Comparison of ENCODE assay signal across 8 cellular contexts in the genomic region with DNA sequence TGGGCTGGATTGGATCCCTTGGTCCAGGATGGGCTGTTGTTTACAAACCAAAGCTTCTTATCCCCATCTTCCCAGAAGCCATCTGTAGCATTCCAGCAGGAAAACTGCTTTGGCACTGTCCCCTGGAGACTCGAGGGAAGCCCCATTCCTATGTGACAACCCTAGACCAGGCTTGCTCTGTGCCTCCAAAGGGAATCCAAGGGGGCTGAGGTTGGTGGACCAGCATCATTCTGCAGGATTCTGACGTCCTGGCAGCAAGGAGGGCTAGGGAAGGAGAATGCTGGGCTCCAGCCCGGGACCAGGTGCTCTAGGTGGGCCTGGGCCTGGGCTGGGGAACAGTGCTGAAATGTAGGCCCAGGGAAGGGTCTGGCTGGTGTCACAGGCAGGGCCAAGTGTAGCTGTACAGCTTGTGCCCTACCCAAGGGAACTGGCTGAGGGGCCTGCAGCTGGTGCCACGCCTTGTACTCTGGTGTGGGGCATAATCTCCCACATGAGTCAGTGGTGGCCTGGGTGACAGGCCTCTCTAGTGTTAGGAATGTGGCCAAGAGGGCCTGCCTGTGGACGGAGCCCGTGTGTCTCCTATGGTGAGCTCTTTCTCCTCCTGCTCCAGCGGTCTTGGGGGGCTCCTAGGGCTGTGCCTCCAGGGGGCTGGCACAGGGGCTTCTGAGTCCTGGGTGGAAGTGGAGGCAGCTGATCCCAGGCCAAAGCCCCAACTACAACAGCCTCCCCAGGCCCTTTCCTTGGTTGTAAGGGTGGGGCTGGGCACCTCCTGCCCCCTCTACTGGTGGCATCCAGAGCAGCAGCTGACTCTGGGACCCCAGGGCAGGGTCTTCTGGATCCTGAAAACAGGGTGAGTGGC. TPM values are rescaled to one million over a fixed set of nuclear protein-coding genes. Genes with fewer than 3 reads are reported as not detected.
DNase-seq lines count a peak whose midpoint lies in the region; ATAC-seq and TF ChIP-seq lines count a peak whose summit lies in the region.

No MANE protein-coding gene starts in this region.

- TF ChIP-seq CTCF in tibial nerve (IDR thresholded peaks at IDR 0.05) = peak in 3 of 5 experiments; percentile 13 to 54 (median 46)

- H3K27ac ChIP-seq in tibial nerve = peak overlapping the region in 3 of 4 donors; percentile 76 to 92 (median 88)

- TF ChIP-seq POLR2A in tibial nerve (IDR thresholded peaks at IDR 0.05) = no peak

- no peak overlapping the region for H3K4me3 ChIP-seq in tibial nerve

- TF ChIP-seq EP300 in tibial nerve (IDR thresholded peaks at IDR 0.05) = peak in 1 of 2 donors; percentile 68

- WGBS in tibial nerve, 2 donors = 50 to 65% methylated on average over 3 of the region's 7 CpGs

- no peaks in the 10 kb centered on the region for H3K27me3 ChIP-seq in tibial nerve

- no peaks in the 10 kb centered on the region for H3K9me3 ChIP-seq in tibial nerve

- no peak for ATAC-seq in HG02870 (IDR thresholded peaks at IDR 0.05; ENCODE audit: unreplicated experiment)

- peaks cover 0 to 59% (median 36%) of the 10 kb centered on the region in 4 donors for H3K4me1 ChIP-seq in tibial nerve

- peak; percentile 72 for DNase-seq in NCI-H82 (lab: John Stamatoyannopoulos, UW)
- DNase-seq in NCI-H82 treated with DMSO at 0.1 percent for 48 hours (lab: John Stamatoyannopoulos, UW; ENCODE audit: unreplicated experiment) = no peak
- DNase-seq in UCSD-AML1 (lab: John Stamatoyannopoulos, UW; ENCODE audit: unreplicated experiment) = peak; percentile 33
- DNase-seq in iPS-NIHi11 (ENCODE audit: low spot score) = peak; percentile 74
- no peak for DNase-seq in tibial nerve (ENCODE audit: low spot score in 2 of 2)
- no peak for DNase-seq in midbrain (lab: John Stamatoyannopoulos, UW)
- no peak for DNase-seq in cortex of kidney (lab: John Stamatoyannopoulos, UW)

- H3K36me3 ChIP-seq in tibial nerve = no peaks in the 10 kb centered on the region

RNA-seq across cellular contexts. Expression of gene TRIM8, which starts 25.2 kb away (rescaled TPM):
- total RNA-seq in tibial nerve = 100 to 1,000 TPM; 156 to 206 (median 157) TPM

RNA-seq across cellular contexts. Expression of gene ARL3, which starts 44.8 kb away (rescaled TPM):
- 10 to 100 TPM; 11.0 to 17.7 (median 13.8) TPM for total RNA-seq in tibial nerve

RNA-seq across cellular contexts. Expression of gene SFXN2, which starts 45.0 kb away (rescaled TPM):
- total RNA-seq in tibial nerve = 10 to 100 TPM in 3 of 4 donors, 1 to 10 TPM in 1; 7.2 to 26.4 (median 11.3) TPM

Comparison
In these comparisons a context has a peak if more than half of its experiments do, and no peak if none do; other contexts are left out.
1. DNase-seq: peak in NCI-H82 (single experiment), UCSD-AML1 (single experiment) and iPS-NIHi11 (single experiment); none in NCI-H82 treated with DMSO at 0.1 percent for 48 hours (single experiment), tibial nerve (0 of 2), midbrain (single experiment) and cortex of kidney (single experiment).